In genomic region chr6:53682654-53683053, GRCh38 we compare ENCODE assay signal across 35 cellular contexts. TPM values are rescaled to one million over a fixed set of nuclear protein-coding genes. Genes with fewer than 3 reads are reported as not detected.
"Had no signal": no experiment of that assay in that cellular context is flagged by ENCODE, and none has a peak within 500 bp of the region (broad histone marks: within the 10 kb centered on the region; RNA-seq: fewer than 3 reads in every experiment).

No MANE protein-coding gene starts in this region.

- DNase-seq: Kasumi-1, MG63, NCI-H1048, NCI-H1092 treated with DMSO at 0.1 percent for 48 hours, NCI-H1105 treated with DMSO at 0.1 percent for 48 hours, NCI-H1417, NCI-H1436, NCI-H146, NCI-H1694, NCI-H187, NCI-H1930, NCI-H2029 treated with DMSO at 0.1 percent for 48 hours, NCI-H2081 treated with DMSO at 0.1 percent for 48 hours, NCI-H2107, NCI-H2171, NCI-H226, NCI-H446 treated with DMSO at 0.1 percent for 48 hours, NCI-H510A, NCI-H524, NCI-H526, NCI-H69, NCI-H748 treated with DMSO at 0.1 percent for 48 hours, NCI-H82, PC-9, SHP77, SIG-M5, SJCRH30, T-cell had no signal

- H3K4me3 ChIP-seq: MG63, PC-9, SJCRH30, SK-N-MC had no signal

- H3K27me3 ChIP-seq: MG63, SJCRH30 had no signal

- FAIRE-seq: RCC 7860 had no signal

- H3K36me3 ChIP-seq: MG63, SJCRH30 had no signal

- ATAC-seq: Panc1, Right ventricle myocardium inferior, SK-N-SH treated with all-trans-retinoic acid at 6 μM for 48 hours, T-cell had no signal

RNA-seq across cellular contexts. Expression of gene KLHL31, which starts 17.1 kb away (rescaled TPM):
- total RNA-seq: OCI-LY7, RPMI7951 had no signal
